37 cellular contexts compared by ENCODE assay signal in the genomic region with DNA sequence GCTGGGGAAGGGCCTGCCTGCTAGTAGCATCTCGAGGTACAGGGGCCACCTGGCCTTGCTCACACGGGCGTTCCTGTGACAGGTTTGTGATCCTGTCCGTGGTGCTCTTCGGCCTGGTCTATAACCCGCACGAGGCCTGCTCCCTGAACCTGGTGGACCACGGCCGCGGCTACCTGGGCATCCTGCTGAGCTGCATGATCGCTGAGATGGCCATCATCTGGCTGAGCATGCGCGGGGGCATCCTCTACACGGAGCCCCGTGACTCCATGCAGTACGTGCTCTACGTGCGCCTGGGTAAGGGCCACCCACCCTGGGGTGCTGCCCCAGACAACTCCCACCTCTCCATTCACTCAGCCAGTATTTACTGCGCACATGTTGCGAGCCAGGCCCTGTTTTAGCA. TPM values are rescaled to one million over a fixed set of nuclear protein-coding genes. Genes with fewer than 3 reads are reported as not detected.
"Had no signal": no experiment of that assay in that cellular context is flagged by ENCODE, and none has a peak within 500 bp of the region (broad histone marks: within the 10 kb centered on the region; RNA-seq: fewer than 3 reads in every experiment).

No MANE protein-coding gene starts in this region.

- H3K4me1 ChIP-seq: body of pancreas had no signal

- H3K9me3 ChIP-seq: adrenal gland, body of pancreas, breast epithelium had no signal

- H3K36me3 ChIP-seq: adrenal gland, breast epithelium had no signal

- H3K27ac Mint-ChIP-seq: activated B cell treated with CpG ODN at 0.5 μM for 24 hours; activated CD4-positive, alpha-beta memory T cell treated with anti-CD3 and anti-CD28 coated beads for 36 hours; activated CD4-positive, alpha-beta T cell treated with anti-CD3 and anti-CD28 coated beads, Interleukin-2, amount 10 ng/mL, durations not matched to agents 24 days and 14 days; activated CD8-positive, alpha-beta T cell treated with anti-CD3 and anti-CD28 coated beads for 36 hours; activated naive CD4-positive, alpha-beta T cell treated with anti-CD3 and anti-CD28 coated beads for 36 hours; activated naive CD4-positive, alpha-beta T cell treated with anti-CD3 and anti-CD28 coated beads, Interleukin-2, amount 50 U/mL, for 72 hours; activated naive CD8-positive, alpha-beta T cell treated with anti-CD3 and anti-CD28 coated beads for 36 hours; activated T-cell treated with anti-CD3 and anti-CD28 coated beads, Interleukin-2, amount 50 U/mL, for 72 hours; activated T-helper 1 cell treated with anti-CD3 and anti-CD28 coated beads, Interleukin-12 subunit alpha, Interleukin-12 subunit beta, Interleukin-2, Interleukin-4 antibody, amounts not matched to agents 30 ng/mL and 10 ng/mL and 1 ng/mL, durations not matched to agents 14 hours and 24 hours and 36 hours; activated T-helper 17 cell treated with anti-CD3 and anti-CD28 coated beads, Interleukin-2, amount 50 U/mL, for 72 hours; T-helper 1 cell treated with Interleukin-12 subunit alpha and Interleukin-12 subunit beta and Interleukin-4 antibody, amounts not matched to agents 30 μg/mL and 1 μg/mL, for 36 hours; T-helper 2 cell treated with Interferon-gamma antibody and Interleukin-4, amounts not matched to agents 5 μg/mL and 100 μg/mL, for 36 hours had no signal

- H3K4me3 ChIP-seq: adrenal gland, body of pancreas, breast epithelium had no signal

- H3K27ac ChIP-seq: adrenal gland, body of pancreas, brain microvascular endothelial cell, breast epithelium, VCaP had no signal

- DNase-seq: activated B cell treated with CpG ODN at 0.5 μM for 24 hours; activated CD4-positive, alpha-beta memory T cell treated with anti-CD3 and anti-CD28 coated beads for 36 hours; activated CD4-positive, alpha-beta T cell treated with anti-CD3 and anti-CD28 coated beads for 4 hours; activated CD4-positive, alpha-beta T cell treated with anti-CD3 and anti-CD28 coated beads, Interleukin-2, amount 10 ng/mL, durations not matched to agents 24 days and 14 days; activated CD4-positive, alpha-beta T cell treated with anti-CD3 and anti-CD28 coated beads, Interleukin-2, amount 50 U/mL, for 1 hour; activated CD4-positive, alpha-beta T cell treated with anti-CD3 and anti-CD28 coated beads, Interleukin-2, amount 50 U/mL, for 4 hours; activated CD4-positive, CD25-positive, alpha-beta regulatory T cell treated with anti-CD3 and anti-CD28 coated beads, Interleukin-2, amount 50 U/mL, for 72 hours; activated CD8-positive, alpha-beta memory T cell treated with anti-CD3 and anti-CD28 coated beads, Interleukin-2, amount 50 U/mL, for 4 hours; activated CD8-positive, alpha-beta T cell treated with anti-CD3 and anti-CD28 coated beads for 36 hours; activated effector memory CD4-positive, alpha-beta T cell treated with anti-CD3 and anti-CD28 coated beads, Interleukin-2, amount 50 U/mL, for 16 hours; activated gamma-delta T cell treated with Interleukin-2 at 50 U/mL for 16 hours; activated naive CD4-positive, alpha-beta T cell; activated naive CD4-positive, alpha-beta T cell treated with anti-CD3 and anti-CD28 coated beads for 36 hours; activated naive CD4-positive, alpha-beta T cell treated with anti-CD3 and anti-CD28 coated beads, Interleukin-2, amount 50 U/mL, for 16 hours; activated naive CD8-positive, alpha-beta T cell treated with anti-CD3 and anti-CD28 coated beads for 36 hours; activated T-cell treated with anti-CD3 and anti-CD28 coated beads for 4 hours; activated T-cell treated with anti-CD3 and anti-CD28 coated beads, Interleukin-2, amount 50 U/mL, for 1 hour; activated T-cell treated with anti-CD3 and anti-CD28 coated beads, Interleukin-2, amount 50 U/mL, for 4 hours; activated T-cell treated with anti-CD3 and anti-CD28 coated beads, Interleukin-2, amount 50 U/mL, for 72 hours; adrenal gland; amniotic stem cell; aorta; body of pancreas; brain microvascular endothelial cell; central memory CD4-positive, alpha-beta T cell; T-helper 1 cell; T-helper 2 cell; T-helper 9 cell had no signal

- FAIRE-seq: astrocyte, TTC549 had no signal

- ATAC-seq: activated CD8-positive, alpha-beta T cell treated with anti-CD3 and anti-CD28 coated beads for 36 hours; activated naive CD4-positive, alpha-beta T cell treated with anti-CD3 and anti-CD28 coated beads, Interleukin-2, amount 50 U/mL, for 72 hours; activated T-cell treated with anti-CD3 and anti-CD28 coated beads, Interleukin-2, amount 50 U/mL, for 4 hours; activated T-cell treated with anti-CD3 and anti-CD28 coated beads, Interleukin-2, amount 50 U/mL, for 72 hours; activated T-helper 17 cell treated with anti-CD3 and anti-CD28 coated beads, Interleukin-2, amount 50 U/mL, for 72 hours; body of pancreas had no signal

- H3K9me3 Mint-ChIP-seq: activated B cell treated with CpG ODN at 0.5 μM for 24 hours; activated CD4-positive, alpha-beta memory T cell treated with anti-CD3 and anti-CD28 coated beads for 36 hours; activated CD4-positive, alpha-beta T cell treated with anti-CD3 and anti-CD28 coated beads, Interleukin-2, amount 10 ng/mL, durations not matched to agents 24 days and 14 days; activated CD8-positive, alpha-beta T cell treated with anti-CD3 and anti-CD28 coated beads for 36 hours; activated naive CD4-positive, alpha-beta T cell treated with anti-CD3 and anti-CD28 coated beads for 36 hours; activated naive CD4-positive, alpha-beta T cell treated with anti-CD3 and anti-CD28 coated beads, Interleukin-2, amount 50 U/mL, for 72 hours; activated naive CD8-positive, alpha-beta T cell treated with anti-CD3 and anti-CD28 coated beads for 36 hours; activated T-cell treated with anti-CD3 and anti-CD28 coated beads, Interleukin-2, amount 50 U/mL, for 4 hours; activated T-cell treated with anti-CD3 and anti-CD28 coated beads, Interleukin-2, amount 50 U/mL, for 72 hours; activated T-helper 1 cell treated with anti-CD3 and anti-CD28 coated beads, Interleukin-12 subunit alpha, Interleukin-12 subunit beta, Interleukin-2, Interleukin-4 antibody, amounts not matched to agents 30 ng/mL and 10 ng/mL and 1 ng/mL, durations not matched to agents 14 hours and 24 hours and 36 hours; activated T-helper 17 cell treated with anti-CD3 and anti-CD28 coated beads, Interleukin-2, amount 50 U/mL, for 72 hours; T-helper 1 cell treated with Interleukin-12 subunit alpha and Interleukin-12 subunit beta and Interleukin-4 antibody, amounts not matched to agents 30 μg/mL and 1 μg/mL, for 36 hours; T-helper 2 cell treated with Interferon-gamma antibody and Interleukin-4, amounts not matched to agents 5 μg/mL and 100 μg/mL, for 36 hours had no signal

- H3K4me1 Mint-ChIP-seq: activated B cell treated with CpG ODN at 0.5 μM for 24 hours; activated CD4-positive, alpha-beta T cell treated with anti-CD3 and anti-CD28 coated beads, Interleukin-2, amount 10 ng/mL, durations not matched to agents 24 days and 14 days; activated naive CD8-positive, alpha-beta T cell treated with anti-CD3 and anti-CD28 coated beads for 36 hours; activated T-helper 17 cell treated with anti-CD3 and anti-CD28 coated beads, Interleukin-2, amount 50 U/mL, for 72 hours had no signal

- H3K4me3 Mint-ChIP-seq: activated B cell treated with CpG ODN at 0.5 μM for 24 hours; activated CD4-positive, alpha-beta memory T cell treated with anti-CD3 and anti-CD28 coated beads for 36 hours; activated CD4-positive, alpha-beta T cell treated with anti-CD3 and anti-CD28 coated beads, Interleukin-2, amount 10 ng/mL, durations not matched to agents 24 days and 14 days; activated CD8-positive, alpha-beta T cell treated with anti-CD3 and anti-CD28 coated beads for 36 hours; activated naive CD4-positive, alpha-beta T cell treated with anti-CD3 and anti-CD28 coated beads for 36 hours; activated naive CD8-positive, alpha-beta T cell treated with anti-CD3 and anti-CD28 coated beads for 36 hours; activated T-cell treated with anti-CD3 and anti-CD28 coated beads, Interleukin-2, amount 50 U/mL, for 4 hours; activated T-cell treated with anti-CD3 and anti-CD28 coated beads, Interleukin-2, amount 50 U/mL, for 72 hours; activated T-helper 1 cell treated with anti-CD3 and anti-CD28 coated beads, Interleukin-12 subunit alpha, Interleukin-12 subunit beta, Interleukin-2, Interleukin-4 antibody, amounts not matched to agents 30 ng/mL and 10 ng/mL and 1 ng/mL, durations not matched to agents 14 hours and 24 hours and 36 hours; activated T-helper 17 cell treated with anti-CD3 and anti-CD28 coated beads, Interleukin-2, amount 50 U/mL, for 72 hours; T-helper 1 cell treated with Interleukin-12 subunit alpha and Interleukin-12 subunit beta and Interleukin-4 antibody, amounts not matched to agents 30 μg/mL and 1 μg/mL, for 36 hours; T-helper 2 cell treated with Interferon-gamma antibody and Interleukin-4, amounts not matched to agents 5 μg/mL and 100 μg/mL, for 36 hours had no signal

- H3K36me3 Mint-ChIP-seq: activated CD4-positive, alpha-beta memory T cell treated with anti-CD3 and anti-CD28 coated beads for 36 hours; activated naive CD4-positive, alpha-beta T cell treated with anti-CD3 and anti-CD28 coated beads, Interleukin-2, amount 50 U/mL, for 72 hours; activated naive CD8-positive, alpha-beta T cell treated with anti-CD3 and anti-CD28 coated beads for 36 hours had no signal

- H3K27me3 Mint-ChIP-seq: activated B cell treated with CpG ODN at 0.5 μM for 24 hours; activated CD4-positive, alpha-beta memory T cell treated with anti-CD3 and anti-CD28 coated beads for 36 hours; activated CD4-positive, alpha-beta T cell treated with anti-CD3 and anti-CD28 coated beads, Interleukin-2, amount 10 ng/mL, durations not matched to agents 24 days and 14 days; activated CD8-positive, alpha-beta T cell treated with anti-CD3 and anti-CD28 coated beads for 36 hours; activated naive CD8-positive, alpha-beta T cell treated with anti-CD3 and anti-CD28 coated beads for 36 hours; activated T-helper 17 cell treated with anti-CD3 and anti-CD28 coated beads, Interleukin-2, amount 50 U/mL, for 72 hours had no signal

- H3K27me3 ChIP-seq: adrenal gland, body of pancreas, brain microvascular endothelial cell, breast epithelium had no signal

RNA-seq across cellular contexts. Expression of a gene that starts 40.4 kb away (rescaled TPM):
- total RNA-seq: activated B cell treated with CpG ODN at 0.5 μM for 24 hours had no signal
